Comparison of ENCODE assay signal across 1 cellular context in the genomic region with DNA sequence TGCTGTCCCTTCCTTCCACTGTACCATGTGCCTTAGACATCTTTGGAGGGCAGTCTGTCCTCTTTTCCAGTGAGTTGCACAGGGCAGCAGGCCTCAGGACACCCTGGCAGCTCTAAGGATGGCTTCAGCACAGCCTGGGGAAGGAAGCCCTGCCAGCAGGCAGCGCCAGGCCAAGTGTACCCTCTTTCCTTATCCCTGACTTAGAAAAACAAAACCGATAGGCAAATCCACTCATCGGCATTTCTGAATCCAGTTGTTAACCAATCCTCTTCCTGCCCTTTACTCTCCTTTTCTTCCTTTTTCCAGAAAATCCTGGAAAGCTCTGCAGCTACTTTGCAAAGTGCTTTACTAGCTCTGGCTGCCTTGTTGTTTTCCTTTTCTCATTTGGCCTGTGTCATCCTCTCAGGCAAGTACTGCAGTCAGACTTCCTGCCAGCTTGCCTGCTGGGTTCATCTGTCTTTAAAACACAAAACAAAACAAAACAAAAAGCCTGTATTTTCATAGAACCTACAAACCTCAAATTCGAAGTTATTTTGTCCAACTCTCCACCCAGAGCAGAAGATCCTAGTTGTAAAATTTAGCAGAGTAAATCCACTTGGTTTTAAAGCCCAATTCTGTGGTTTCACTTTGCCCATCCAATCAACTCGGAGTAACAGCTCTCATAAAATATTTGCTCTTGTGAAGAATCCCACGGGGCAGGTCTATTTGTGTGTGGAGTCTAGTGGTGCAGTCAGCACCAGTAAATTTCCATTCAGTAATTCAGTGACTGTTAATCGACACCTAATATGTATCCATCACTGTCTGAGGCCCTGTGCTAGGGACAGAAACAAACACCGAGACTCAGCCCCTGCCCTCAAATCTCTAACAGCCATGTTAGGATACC.
TF ChIP-seq lines count a peak whose summit lies in the region.

No MANE protein-coding gene starts in this region.

TF ChIP-seq in HepG2, 621 proteins besides CTCF, POLR2A, EP300 and RAD21 (continued from another document and continues in another):
- TF ChIP-seq DDIT3 (CRISPR knock-in tag; IDR thresholded peaks at IDR 0.05) (0 out of 2 replicates have a peak, but pooled peaks have one; percentile 51), EZH2 (conservative IDR thresholded peaks at IDR 0.05; ENCODE audit: low read depth, low read length) (no peak), ZNF546 (CRISPR knock-in tag; conservative IDR thresholded peaks at IDR 0.05) (no peak), ZNF496 (CRISPR knock-in tag; IDR thresholded peaks at IDR 0.05; ENCODE audit: insufficient replicate concordance) (no peak), ATF3 (CRISPR knock-in tag; IDR thresholded peaks at IDR 0.05) (no peak), ZFY (CRISPR knock-in tag; IDR thresholded peaks at IDR 0.05) (peak; percentile 80), SALL2 (CRISPR knock-in tag; IDR thresholded peaks at IDR 0.05) (no peak), ZNF776 (CRISPR knock-in tag; IDR thresholded peaks at IDR 0.05) (no peak), HOXA5 (CRISPR knock-in tag; IDR thresholded peaks at IDR 0.05) (peak; percentile 47; the same call in 1 of the 2 replicates), ZNF619 (CRISPR knock-in tag; IDR thresholded peaks at IDR 0.05) (no peak), NCOR1 (IDR thresholded peaks at IDR 0.05; ENCODE audit: borderline replicate concordance, low read length) (no peak), ZNF879 (CRISPR knock-in tag; IDR thresholded peaks at IDR 0.05) (no peak), WIZ (CRISPR knock-in tag; IDR thresholded peaks at IDR 0.05) (no peak), KDM5A (IDR thresholded peaks at IDR 0.05; ENCODE audit: borderline replicate concordance, low read length) (no peak), FOXM1 (CRISPR knock-in tag; IDR thresholded peaks at IDR 0.05) (no peak), MTA1 (CRISPR knock-in tag; IDR thresholded peaks at IDR 0.05; ENCODE audit: borderline replicate concordance) (no peak), ZNF557 (CRISPR knock-in tag; IDR thresholded peaks at IDR 0.05) (no peak), ZNF709 (CRISPR knock-in tag; IDR thresholded peaks at IDR 0.05) (no peak), ZFYVE20 (CRISPR knock-in tag; IDR thresholded peaks at IDR 0.05; ENCODE audit: borderline replicate concordance, low read depth) (no peak), TOPORS (CRISPR knock-in tag; IDR thresholded peaks at IDR 0.05) (no peak), MTF1 (CRISPR knock-in tag; IDR thresholded peaks at IDR 0.05) (no peak), ZNF205 (CRISPR knock-in tag; IDR thresholded peaks at IDR 0.05) (peak; percentile 45; the same call in 1 of the 2 replicates), NFAT5 (CRISPR knock-in tag; IDR thresholded peaks at IDR 0.05) (no peak), NR0B2 (CRISPR knock-in tag; IDR thresholded peaks at IDR 0.05) (no peak), TEAD3 (CRISPR knock-in tag; optimal IDR thresholded peaks at IDR 0.05; ENCODE audit: borderline replicate concordance) (peak; percentile 37), ZNF564 (CRISPR knock-in tag; IDR thresholded peaks at IDR 0.05) (0 out of 2 replicates have a peak, but pooled peaks have one; percentile 37), JDP2 (CRISPR knock-in tag; IDR thresholded peaks at IDR 0.05; ENCODE audit: borderline replicate concordance) (no peak), ZNF451 (CRISPR knock-in tag; IDR thresholded peaks at IDR 0.05) (no peak), ZNF563 (CRISPR knock-in tag; IDR thresholded peaks at IDR 0.05) (no peak), BHLHE40 (IDR thresholded peaks at IDR 0.05; ENCODE audit: low read length) (no peak), RFX1 (IDR thresholded peaks at IDR 0.05) (no peak), ZNF431 (CRISPR knock-in tag; IDR thresholded peaks at IDR 0.05; ENCODE audit: borderline replicate concordance, low read depth) (0 out of 2 replicates have a peak, but pooled peaks have one; percentile 59), TMF1 (CRISPR knock-in tag; IDR thresholded peaks at IDR 0.05; ENCODE audit: low read depth) (no peak), ZFP90 (CRISPR knock-in tag; IDR thresholded peaks at IDR 0.05; ENCODE audit: borderline replicate concordance) (no peak), ZNF792 (CRISPR knock-in tag; IDR thresholded peaks at IDR 0.05) (no peak), MBNL3 (CRISPR knock-in tag; conservative IDR thresholded peaks at IDR 0.05) (no peak), EED (CRISPR knock-in tag; IDR thresholded peaks at IDR 0.05) (no peak; the same call in 1 of the 2 replicates), HDAC2 (CRISPR knock-in tag; IDR thresholded peaks at IDR 0.05) (no peak)
- TF ChIP-seq, protein P1, sequence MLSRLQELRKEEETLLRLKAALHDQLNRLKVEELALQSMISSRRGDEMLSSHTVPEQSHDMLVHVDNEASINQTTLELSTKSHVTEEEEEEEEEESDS (CRISPR knock-in tag; IDR thresholded peaks at IDR 0.05; ENCODE audit: borderline replicate concordance) = no peak
- TF ChIP-seq, protein P2, sequence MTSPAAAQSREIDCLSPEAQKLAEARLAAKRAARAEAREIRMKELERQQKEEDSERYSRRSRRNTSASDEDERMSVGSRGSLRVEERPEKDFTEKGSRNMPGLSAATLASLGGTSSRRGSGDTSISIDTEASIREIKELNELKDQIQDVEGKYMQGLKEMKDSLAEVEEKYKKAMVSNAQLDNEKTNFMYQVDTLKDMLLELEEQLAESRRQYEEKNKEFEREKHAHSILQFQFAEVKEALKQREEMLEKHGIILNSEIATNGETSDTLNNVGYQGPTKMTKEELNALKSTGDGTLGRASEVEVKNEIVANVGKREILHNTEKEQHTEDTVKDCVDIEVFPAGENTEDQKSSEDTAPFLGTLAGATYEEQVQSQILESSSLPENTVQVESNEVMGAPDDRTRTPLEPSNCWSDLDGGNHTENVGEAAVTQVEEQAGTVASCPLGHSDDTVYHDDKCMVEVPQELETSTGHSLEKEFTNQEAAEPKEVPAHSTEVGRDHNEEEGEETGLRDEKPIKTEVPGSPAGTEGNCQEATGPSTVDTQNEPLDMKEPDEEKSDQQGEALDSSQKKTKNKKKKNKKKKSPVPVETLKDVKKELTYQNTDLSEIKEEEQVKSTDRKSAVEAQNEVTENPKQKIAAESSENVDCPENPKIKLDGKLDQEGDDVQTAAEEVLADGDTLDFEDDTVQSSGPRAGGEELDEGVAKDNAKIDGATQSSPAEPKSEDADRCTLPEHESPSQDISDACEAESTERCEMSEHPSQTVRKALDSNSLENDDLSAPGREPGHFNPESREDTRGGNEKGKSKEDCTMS (CRISPR knock-in tag; conservative IDR thresholded peaks at IDR 0.05) = no peak; the same call in 1 of the 2 replicates
- TF ChIP-seq, protein P3, sequence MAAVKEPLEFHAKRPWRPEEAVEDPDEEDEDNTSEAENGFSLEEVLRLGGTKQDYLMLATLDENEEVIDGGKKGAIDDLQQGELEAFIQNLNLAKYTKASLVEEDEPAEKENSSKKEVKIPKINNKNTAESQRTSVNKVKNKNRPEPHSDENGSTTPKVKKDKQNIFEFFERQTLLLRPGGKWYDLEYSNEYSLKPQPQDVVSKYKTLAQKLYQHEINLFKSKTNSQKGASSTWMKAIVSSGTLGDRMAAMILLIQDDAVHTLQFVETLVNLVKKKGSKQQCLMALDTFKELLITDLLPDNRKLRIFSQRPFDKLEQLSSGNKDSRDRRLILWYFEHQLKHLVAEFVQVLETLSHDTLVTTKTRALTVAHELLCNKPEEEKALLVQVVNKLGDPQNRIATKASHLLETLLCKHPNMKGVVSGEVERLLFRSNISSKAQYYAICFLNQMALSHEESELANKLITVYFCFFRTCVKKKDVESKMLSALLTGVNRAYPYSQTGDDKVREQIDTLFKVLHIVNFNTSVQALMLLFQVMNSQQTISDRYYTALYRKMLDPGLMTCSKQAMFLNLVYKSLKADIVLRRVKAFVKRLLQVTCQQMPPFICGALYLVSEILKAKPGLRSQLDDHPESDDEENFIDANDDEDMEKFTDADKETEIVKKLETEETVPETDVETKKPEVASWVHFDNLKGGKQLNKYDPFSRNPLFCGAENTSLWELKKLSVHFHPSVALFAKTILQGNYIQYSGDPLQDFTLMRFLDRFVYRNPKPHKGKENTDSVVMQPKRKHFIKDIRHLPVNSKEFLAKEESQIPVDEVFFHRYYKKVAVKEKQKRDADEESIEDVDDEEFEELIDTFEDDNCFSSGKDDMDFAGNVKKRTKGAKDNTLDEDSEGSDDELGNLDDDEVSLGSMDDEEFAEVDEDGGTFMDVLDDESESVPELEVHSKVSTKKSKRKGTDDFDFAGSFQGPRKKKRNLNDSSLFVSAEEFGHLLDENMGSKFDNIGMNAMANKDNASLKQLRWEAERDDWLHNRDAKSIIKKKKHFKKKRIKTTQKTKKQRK (IDR thresholded peaks at IDR 0.05; ENCODE audit: low read length) = no peak
- TF ChIP-seq, protein P4, sequence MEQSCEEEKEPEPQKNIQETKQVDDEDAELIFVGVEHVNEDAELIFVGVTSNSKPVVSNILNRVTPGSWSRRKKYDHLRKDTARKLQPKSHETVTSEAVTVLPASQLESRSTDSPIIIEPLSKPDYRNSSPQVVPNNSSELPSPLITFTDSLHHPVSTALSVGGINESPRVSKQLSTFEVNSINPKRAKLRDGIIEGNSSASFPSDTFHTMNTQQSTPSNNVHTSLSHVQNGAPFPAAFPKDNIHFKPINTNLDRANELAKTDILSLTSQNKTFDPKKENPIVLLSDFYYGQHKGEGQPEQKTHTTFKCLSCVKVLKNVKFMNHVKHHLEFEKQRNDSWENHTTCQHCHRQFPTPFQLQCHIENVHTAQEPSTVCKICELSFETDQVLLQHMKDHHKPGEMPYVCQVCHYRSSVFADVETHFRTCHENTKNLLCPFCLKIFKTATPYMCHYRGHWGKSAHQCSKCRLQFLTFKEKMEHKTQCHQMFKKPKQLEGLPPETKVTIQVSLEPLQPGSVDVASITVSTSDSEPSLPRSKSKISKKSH (CRISPR knock-in tag; IDR thresholded peaks at IDR 0.05; ENCODE audit: borderline replicate concordance) = no peak
- TF ChIP-seq, protein P5, sequence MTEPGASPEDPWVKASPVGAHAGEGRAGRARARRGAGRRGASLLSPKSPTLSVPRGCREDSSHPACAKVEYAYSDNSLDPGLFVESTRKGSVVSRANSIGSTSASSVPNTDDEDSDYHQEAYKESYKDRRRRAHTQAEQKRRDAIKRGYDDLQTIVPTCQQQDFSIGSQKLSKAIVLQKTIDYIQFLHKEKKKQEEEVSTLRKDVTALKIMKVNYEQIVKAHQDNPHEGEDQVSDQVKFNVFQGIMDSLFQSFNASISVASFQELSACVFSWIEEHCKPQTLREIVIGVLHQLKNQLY (CRISPR knock-in tag; IDR thresholded peaks at IDR 0.05) = 0 out of 2 replicates have a peak, but pooled peaks have one; percentile 31
- TF ChIP-seq, protein P6, sequence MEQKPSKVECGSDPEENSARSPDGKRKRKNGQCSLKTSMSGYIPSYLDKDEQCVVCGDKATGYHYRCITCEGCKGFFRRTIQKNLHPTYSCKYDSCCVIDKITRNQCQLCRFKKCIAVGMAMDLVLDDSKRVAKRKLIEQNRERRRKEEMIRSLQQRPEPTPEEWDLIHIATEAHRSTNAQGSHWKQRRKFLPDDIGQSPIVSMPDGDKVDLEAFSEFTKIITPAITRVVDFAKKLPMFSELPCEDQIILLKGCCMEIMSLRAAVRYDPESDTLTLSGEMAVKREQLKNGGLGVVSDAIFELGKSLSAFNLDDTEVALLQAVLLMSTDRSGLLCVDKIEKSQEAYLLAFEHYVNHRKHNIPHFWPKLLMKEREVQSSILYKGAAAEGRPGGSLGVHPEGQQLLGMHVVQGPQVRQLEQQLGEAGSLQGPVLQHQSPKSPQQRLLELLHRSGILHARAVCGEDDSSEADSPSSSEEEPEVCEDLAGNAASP (CRISPR knock-in tag; IDR thresholded peaks at IDR 0.05; ENCODE audit: borderline replicate concordance) = no peak
